ENCODE assay signal across 7 cellular contexts in genomic region chr10:35640474-35640873, GRCh38. TPM values are rescaled to one million over a fixed set of nuclear protein-coding genes. Genes with fewer than 3 reads are reported as not detected.
DNase-seq lines count a peak whose midpoint lies in the region; ATAC-seq and TF ChIP-seq lines count a peak whose summit lies in the region.

No MANE protein-coding gene starts in this region.

- no peak overlapping the region for H3K27ac Mint-ChIP-seq in activated T-helper 2 cell treated with anti-CD3 and anti-CD28 coated beads, Interferon-gamma antibody, Interleukin-2, Interleukin-4, amounts not matched to agents 10 μg/mL and 5 μg/mL and 100 μg/mL, durations not matched to agents 14 hours and 24 hours and 36 hours
- H3K27ac Mint-ChIP-seq in neural crest cell (ENCODE audit: unreplicated experiment): no peak overlapping the region

- peak; percentile 84 for DNase-seq in GM10266 (ENCODE audit: extremely low spot score)
- peak; percentile 25 for DNase-seq in H4 (ENCODE audit: low spot score)
- DNase-seq in NCI-H1092 (lab: John Stamatoyannopoulos, UW): peak; percentile 20
- DNase-seq in activated T-helper 2 cell treated with anti-CD3 and anti-CD28 coated beads, Interferon-gamma antibody, Interleukin-2, Interleukin-4, amounts not matched to agents 10 μg/mL and 5 μg/mL and 100 μg/mL, durations not matched to agents 14 hours and 24 hours and 36 hours (ENCODE audit: low spot score): no peak
- peak in 1 of 2 donors; percentile 45 for DNase-seq in foreskin keratinocyte
- DNase-seq in neural crest cell (ENCODE audit: low read depth, low spot score): peak; percentile 61
- DNase-seq in NCI-H510A (lab: John Stamatoyannopoulos, UW): no peak

- TF ChIP-seq CTCF in GM10266 (IDR thresholded peaks at IDR 0.05; ENCODE audit: control insufficient read depth, insufficient read depth, low read depth, missing control alignments) (peak; percentile 64), foreskin keratinocyte (conservative IDR thresholded peaks at IDR 0.05) (peak; percentile 62), neural crest cell (conservative IDR thresholded peaks at IDR 0.05) (peak; percentile 58)

- no peaks in the 10 kb centered on the region for H3K36me3 Mint-ChIP-seq in activated T-helper 2 cell treated with anti-CD3 and anti-CD28 coated beads, Interferon-gamma antibody, Interleukin-2, Interleukin-4, amounts not matched to agents 10 μg/mL and 5 μg/mL and 100 μg/mL, durations not matched to agents 14 hours and 24 hours and 36 hours (ENCODE audit: low read depth)
- no peaks in the 10 kb centered on the region for H3K36me3 Mint-ChIP-seq in neural crest cell (ENCODE audit: low read depth)

- H3K9me3 Mint-ChIP-seq in activated T-helper 2 cell treated with anti-CD3 and anti-CD28 coated beads, Interferon-gamma antibody, Interleukin-2, Interleukin-4, amounts not matched to agents 10 μg/mL and 5 μg/mL and 100 μg/mL, durations not matched to agents 14 hours and 24 hours and 36 hours: no peaks in the 10 kb centered on the region
- H3K9me3 Mint-ChIP-seq in neural crest cell: no peaks in the 10 kb centered on the region

- peaks cover 19% of the 10 kb centered on the region for H3K27me3 ChIP-seq in foreskin keratinocyte

- peaks cover 18% of the 10 kb centered on the region for H3K4me1 Mint-ChIP-seq in activated T-helper 2 cell treated with anti-CD3 and anti-CD28 coated beads, Interferon-gamma antibody, Interleukin-2, Interleukin-4, amounts not matched to agents 10 μg/mL and 5 μg/mL and 100 μg/mL, durations not matched to agents 14 hours and 24 hours and 36 hours (ENCODE audit: low read depth)
- peaks cover 41% of the 10 kb centered on the region for H3K4me1 Mint-ChIP-seq in neural crest cell

- intact Hi-C loops in activated T-helper 2 cell treated with anti-CD3 and anti-CD28 coated beads, Interferon-gamma antibody, Interleukin-2, Interleukin-4, amounts not matched to agents 10 μg/mL and 5 μg/mL and 100 μg/mL, durations not matched to agents 14 hours and 24 hours and 36 hours (cut with micrococcal nuclease): loop anchor here (5.0 kb wide), 1 partner anchor 513 kb away; the partner anchor contains the start of gene CREM

- H3K27ac ChIP-seq in foreskin keratinocyte: no peak overlapping the region

- H3K4me1 ChIP-seq in foreskin keratinocyte: peaks cover 3% of the 10 kb centered on the region

- peak; percentile 25 for ATAC-seq in foreskin keratinocyte

- H3K27me3 Mint-ChIP-seq in activated T-helper 2 cell treated with anti-CD3 and anti-CD28 coated beads, Interferon-gamma antibody, Interleukin-2, Interleukin-4, amounts not matched to agents 10 μg/mL and 5 μg/mL and 100 μg/mL, durations not matched to agents 14 hours and 24 hours and 36 hours (ENCODE audit: low read depth): peaks cover 64% of the 10 kb centered on the region
- peaks cover 83% of the 10 kb centered on the region for H3K27me3 Mint-ChIP-seq in neural crest cell (ENCODE audit: low read depth)

- peak overlapping the region; percentile 73 for H3K4me3 Mint-ChIP-seq in activated T-helper 2 cell treated with anti-CD3 and anti-CD28 coated beads, Interferon-gamma antibody, Interleukin-2, Interleukin-4, amounts not matched to agents 10 μg/mL and 5 μg/mL and 100 μg/mL, durations not matched to agents 14 hours and 24 hours and 36 hours (ENCODE audit: low read depth)
- peak overlapping the region; percentile 91 for H3K4me3 Mint-ChIP-seq in neural crest cell

RNA-seq across cellular contexts. Expression of gene FZD8, which starts 1.6 kb away (rescaled TPM):
- 1.6 and 2.5 TPM in 2 replicates for total RNA-seq in H4 (2014; rRNA removed; shearing (Covaris generic))
- total RNA-seq in activated T-helper 2 cell treated with anti-CD3 and anti-CD28 coated beads, Interferon-gamma antibody, Interleukin-2, Interleukin-4, amounts not matched to agents 10 μg/mL and 5 μg/mL and 100 μg/mL, durations not matched to agents 14 hours and 24 hours and 36 hours: 1.0 and 1.1 TPM in 2 replicates
- total RNA-seq in foreskin keratinocyte (7.0 and 8.6 TPM in 2 replicates), neural crest cell (3.5 and 3.7 TPM in 2 replicates)
- polyA plus RNA-seq in foreskin keratinocyte: 4.1 and 4.8 TPM in 2 replicates

RNA-seq across cellular contexts. Expression of gene GJD4, which starts 35.3 kb away (rescaled TPM):
- not detected in 2 replicates for total RNA-seq in H4 (2014; rRNA removed; shearing (Covaris generic))
- total RNA-seq in activated T-helper 2 cell treated with anti-CD3 and anti-CD28 coated beads, Interferon-gamma antibody, Interleukin-2, Interleukin-4, amounts not matched to agents 10 μg/mL and 5 μg/mL and 100 μg/mL, durations not matched to agents 14 hours and 24 hours and 36 hours: not detected in 2 replicates
- total RNA-seq in foreskin keratinocyte (not detected in 2 replicates), neural crest cell (not detected in 2 replicates)
- polyA plus RNA-seq in foreskin keratinocyte: not detected in 2 replicates

Comparison
In these comparisons a context has a peak if more than half of its experiments do, and no peak if none do; other contexts are left out.
1. DNase-seq: peak in GM10266 (single experiment), H4 (single experiment), NCI-H1092 (single experiment) and neural crest cell (single experiment); none in activated T-helper 2 cell treated with anti-CD3 and anti-CD28 coated beads, Interferon-gamma antibody, Interleukin-2, Interleukin-4, amounts not matched to agents 10 μg/mL and 5 μg/mL and 100 μg/mL, durations not matched to agents 14 hours and 24 hours and 36 hours (single experiment) and NCI-H510A (single experiment).
2. Peak in every context shown above with its lines, with median percentiles within 50 percentile points of each other: CTCF ChIP-seq.